Comparison of ENCODE assay signal across 9 cellular contexts in genomic region chrX:150688911-150689451, GRCh38. TPM values are rescaled to one million over a fixed set of nuclear protein-coding genes. Genes with fewer than 3 reads are reported as not detected.
DNase-seq lines count a peak whose midpoint lies in the region; ATAC-seq and TF ChIP-seq lines count a peak whose summit lies in the region.
"Had no signal": no experiment of that assay in that cellular context is flagged by ENCODE, and none has a peak within 500 bp of the region (broad histone marks: within the 10 kb centered on the region; RNA-seq: fewer than 3 reads in every experiment).

No MANE protein-coding gene starts in this region.

- no peaks in the 10 kb centered on the region for H3K9me2 ChIP-seq in PC-3 (replicated peaks; ENCODE audit: low read length)

- H3K4me1 Mint-ChIP-seq in endodermal cell, result peaks cover 5% of the 10 kb centered on the region

- peak overlapping the region; percentile 61 for H3K4me2 ChIP-seq in PC-3 (ENCODE audit: low read length)

- H3K36me3 Mint-ChIP-seq in endodermal cell (ENCODE audit: low read depth), result peaks cover 3% of the 10 kb centered on the region

- ATAC-seq in PC-3, result peak; percentile 79
- no peak for ATAC-seq in HG03571 (IDR thresholded peaks at IDR 0.05; ENCODE audit: unreplicated experiment)

- H4K20me1 ChIP-seq in PC-3 (ENCODE audit: low read length), result no peaks in the 10 kb centered on the region

- peaks cover 53% of the 10 kb centered on the region for H3K9me3 Mint-ChIP-seq in endodermal cell

- H2AFZ ChIP-seq in PC-3 (ENCODE audit: low read length), result peak overlapping the region; percentile 44; the same call in 1 of the 2 replicates

- peak overlapping the region; percentile 46; the same call in 1 of the 2 replicates for H3K4me3 ChIP-seq in PC-3 (ENCODE audit: low read length)
- H3K4me3 ChIP-seq in endodermal cell (ENCODE audit: low read length), result no peak overlapping the region

- no peaks in the 10 kb centered on the region for H3K27me3 Mint-ChIP-seq in endodermal cell (ENCODE audit: insufficient read depth)

- H3K27me3 ChIP-seq in PC-3 (ENCODE audit: low read length), result no peaks in the 10 kb centered on the region
- H3K27me3 ChIP-seq in endodermal cell (ENCODE audit: control insufficient read depth, insufficient read depth, low read length, poor library complexity, severe bottlenecking), result no peaks in the 10 kb centered on the region

- peak overlapping the region; percentile 92 for H3K27ac ChIP-seq in PC-3 (ENCODE audit: low read length)
- H3K27ac ChIP-seq in endodermal cell (ENCODE audit: low read depth, low read length), result no peak overlapping the region

- no TSS peak for BruUV-seq in PC-3 (replicated peaks; lab: Mats Ljungman, UMichigan)

- H3K4me3 Mint-ChIP-seq in endodermal cell, result no peak overlapping the region

- H3K4me1 ChIP-seq in PC-3 (ENCODE audit: insufficient read depth, low read length), result peaks cover 27% of the 10 kb centered on the region
- H3K4me1 ChIP-seq in endodermal cell (ENCODE audit: control insufficient read depth, insufficient read depth, low read length), result no peaks in the 10 kb centered on the region

- peaks cover 12% of the 10 kb centered on the region for H3K79me2 ChIP-seq in PC-3 (ENCODE audit: low read length)

- peaks cover 16% of the 10 kb centered on the region; the same call in 1 of the 2 replicates for H3K36me3 ChIP-seq in PC-3 (ENCODE audit: low read depth, low read length)
- no peaks in the 10 kb centered on the region for H3K36me3 ChIP-seq in endodermal cell (ENCODE audit: control insufficient read depth, insufficient read depth, low read length)

- CTCF ChIA-PET in PC-3 (lab: Charles Lee), result no interaction called here
- CTCF ChIA-PET in GM10248 (lab: Yijun Ruan, JAX), result interaction anchor here (1.4 kb wide), 1 partner anchor 14 kb away, joined by 5 read pairs; no protein-coding TSS in a partner anchor

- intact Hi-C loops in PC-3 (cut with micrococcal nuclease), result no loop called here

- H3F3A ChIP-seq in PC-3 (ENCODE audit: low read length, unreplicated experiment), result peaks cover 7% of the 10 kb centered on the region

- TF ChIP-seq CTCF in PC-3 (conservative IDR thresholded peaks at IDR 0.05; ENCODE audit: low read depth, low read length), result no peak
- TF ChIP-seq CTCF in endodermal cell (conservative IDR thresholded peaks at IDR 0.05), result no peak
- TF ChIP-seq CTCF in GM10248 (IDR thresholded peaks at IDR 0.05; ENCODE audit: control extremely low read depth, extremely low read depth, low read depth, missing control alignments), result no peak

- POLR2A ChIA-PET in PC-3 (lab: Charles Lee; ENCODE audit: unreplicated experiment), result no interaction called here
- POLR2A ChIA-PET in GM10248 (lab: Yijun Ruan, JAX), result no interaction called here

- H3K27ac Mint-ChIP-seq in endodermal cell, result no peak overlapping the region

- WGBS in endodermal cell (ENCODE audit: insufficient coverage in 1 of 2, insufficient read length in 1 of 2), 2 experiments, result 61% methylated on average over 5 of the region's 5 CpGs; no CpG with 5 or more reads in 1 of the 2 experiments

- H3K9ac ChIP-seq in PC-3 (ENCODE audit: low read length) (no peak overlapping the region; the same call in 1 of the 2 replicates), endodermal cell (ENCODE audit: extremely low read depth, low read length, poor library complexity, severe bottlenecking) (peak overlapping the region; percentile 34)

- H3K9me3 ChIP-seq in PC-3 (ENCODE audit: low read length) (peaks cover 13% of the 10 kb centered on the region), endodermal cell (ENCODE audit: control insufficient read depth, low read length) (no peaks in the 10 kb centered on the region)

- DNase-seq in GM03348 (ENCODE audit: low spot score) (peak; percentile 68), PC-3 (peak; percentile 97), endodermal cell (peak; percentile 74), renal cortical epithelial cell (ENCODE audit: low read depth) (peak; percentile 92), NCI-H146 (lab: John Stamatoyannopoulos, UW) (no peak), GM10248 (ENCODE audit: extremely low spot score) (no peak)
- DNase-seq in activated CD4-positive, alpha-beta T cell treated with anti-CD3 and anti-CD28 coated beads, Interleukin-2, amount 50 U/mL, for 4 hours, result no peak
- DNase-seq: stimulated activated CD4-positive, alpha-beta T cell treated with anti-CD3 and anti-CD28 coated beads, Interleukin-4, amount 100 ng/mL, for 4 hours had no signal

RNA-seq across cellular contexts. Expression of gene MTMR1, which starts 4.2 kb away (rescaled TPM):
- total RNA-seq in PC-3 (2014; rRNA removed), result 31.8 and 39.0 TPM in 2 replicates
- total RNA-seq in endodermal cell, result 10 to 100 TPM; 16.5 to 18.5 TPM
- 14.1 TPM for polyA plus RNA-seq in endodermal cell (2013, experiment 1 of 2)
- 12.8 TPM for polyA plus RNA-seq in endodermal cell (2013, experiment 2 of 2)
- total RNA-seq in renal cortical epithelial cell, result 22.6 and 34.4 TPM in 2 replicates

Comparison
In these comparisons a context has a peak if more than half of its experiments do, and no peak if none do; other contexts are left out.
1. DNase-seq: peak in GM03348 (single experiment), PC-3 (single experiment), endodermal cell (single experiment) and renal cortical epithelial cell (single experiment); none in activated CD4-positive, alpha-beta T cell treated with anti-CD3 and anti-CD28 coated beads, Interleukin-2, amount 50 U/mL, for 4 hours (0 of 2), NCI-H146 (single experiment) and GM10248 (single experiment).